In the genomic region with DNA sequence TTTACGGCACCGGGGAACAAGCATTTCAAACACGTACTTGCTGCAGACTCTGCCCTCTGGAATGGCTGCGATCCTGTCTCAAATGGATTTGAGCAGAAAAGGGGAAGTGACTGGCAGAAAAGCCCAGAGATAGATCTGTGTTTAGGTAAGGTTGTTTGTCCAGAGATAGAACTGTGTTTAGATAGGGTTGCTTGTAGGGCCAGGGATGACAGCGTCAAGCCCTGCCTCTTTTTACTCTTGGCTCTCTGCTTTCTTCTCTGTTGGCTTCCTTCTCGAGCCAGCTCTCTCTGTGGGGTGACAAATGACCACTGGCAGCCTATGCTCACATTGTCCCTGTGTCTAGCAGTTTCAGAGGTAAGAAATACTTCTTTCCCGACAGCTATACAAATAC, we compare ENCODE assay signal across 1 cellular context.
TF ChIP-seq lines count a peak whose summit lies in the region.

No MANE protein-coding gene starts in this region.

TF ChIP-seq in GM12878, 131 proteins besides CTCF, POLR2A, EP300 and RAD21 (continued from another document):
- TF ChIP-seq, protein P1, sequence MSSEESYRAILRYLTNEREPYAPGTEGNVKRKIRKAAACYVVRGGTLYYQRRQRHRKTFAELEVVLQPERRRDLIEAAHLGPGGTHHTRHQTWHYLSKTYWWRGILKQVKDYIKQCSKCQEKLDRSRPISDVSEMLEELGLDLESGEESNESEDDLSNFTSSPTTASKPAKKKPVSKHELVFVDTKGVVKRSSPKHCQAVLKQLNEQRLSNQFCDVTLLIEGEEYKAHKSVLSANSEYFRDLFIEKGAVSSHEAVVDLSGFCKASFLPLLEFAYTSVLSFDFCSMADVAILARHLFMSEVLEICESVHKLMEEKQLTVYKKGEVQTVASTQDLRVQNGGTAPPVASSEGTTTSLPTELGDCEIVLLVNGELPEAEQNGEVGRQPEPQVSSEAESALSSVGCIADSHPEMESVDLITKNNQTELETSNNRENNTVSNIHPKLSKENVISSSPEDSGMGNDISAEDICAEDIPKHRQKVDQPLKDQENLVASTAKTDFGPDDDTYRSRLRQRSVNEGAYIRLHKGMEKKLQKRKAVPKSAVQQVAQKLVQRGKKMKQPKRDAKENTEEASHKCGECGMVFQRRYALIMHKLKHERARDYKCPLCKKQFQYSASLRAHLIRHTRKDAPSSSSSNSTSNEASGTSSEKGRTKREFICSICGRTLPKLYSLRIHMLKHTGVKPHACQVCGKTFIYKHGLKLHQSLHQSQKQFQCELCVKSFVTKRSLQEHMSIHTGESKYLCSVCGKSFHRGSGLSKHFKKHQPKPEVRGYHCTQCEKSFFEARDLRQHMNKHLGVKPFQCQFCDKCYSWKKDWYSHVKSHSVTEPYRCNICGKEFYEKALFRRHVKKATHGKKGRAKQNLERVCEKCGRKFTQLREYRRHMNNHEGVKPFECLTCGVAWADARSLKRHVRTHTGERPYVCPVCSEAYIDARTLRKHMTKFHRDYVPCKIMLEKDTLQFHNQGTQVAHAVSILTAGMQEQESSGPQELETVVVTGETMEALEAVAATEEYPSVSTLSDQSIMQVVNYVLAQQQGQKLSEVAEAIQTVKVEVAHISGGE (CRISPR knock-in tag; IDR thresholded peaks at IDR 0.05): no peak
- TF ChIP-seq FOS (IDR thresholded peaks at IDR 0.05; ENCODE audit: borderline replicate concordance, extremely low read depth, insufficient read length) (no peak), YBX1 (IDR thresholded peaks at IDR 0.05) (no peak)
